Comparison of ENCODE assay signal across 9 cellular contexts in the genomic region with DNA sequence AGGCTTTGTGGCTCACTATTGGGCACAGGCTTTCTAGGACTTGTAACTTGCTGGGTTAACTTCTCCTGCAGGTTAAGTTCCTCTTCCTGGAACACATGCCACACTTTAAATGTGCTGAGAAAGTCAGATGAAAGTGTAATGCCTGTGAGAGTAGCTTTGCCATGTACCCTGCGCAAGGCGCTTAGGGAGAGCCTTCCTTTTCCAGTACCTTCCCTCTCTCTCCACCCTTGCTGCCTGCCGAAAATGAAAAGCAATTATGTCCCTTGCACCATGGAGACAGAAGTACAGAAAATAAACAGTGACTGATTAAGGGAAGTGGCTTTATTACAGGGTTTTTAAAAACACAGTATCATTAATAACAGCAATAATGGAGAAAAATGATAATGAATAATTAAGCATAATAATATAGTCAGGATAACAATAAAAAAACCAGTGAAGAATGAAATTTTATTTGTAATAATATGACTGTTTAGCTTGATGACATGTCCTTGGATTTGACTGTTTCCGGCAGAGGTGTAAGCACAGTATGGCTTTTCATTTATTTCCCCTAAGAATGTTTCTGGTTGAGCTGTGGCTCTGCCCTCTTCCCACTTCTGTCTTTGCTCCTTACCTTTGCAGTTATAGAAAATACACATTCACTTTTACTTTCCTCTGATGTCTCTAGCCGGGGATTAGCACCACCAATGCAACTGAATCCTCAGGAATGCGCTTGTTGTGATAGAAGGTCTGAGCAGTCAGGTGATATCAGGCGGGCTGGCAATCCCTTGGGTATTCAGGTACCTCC.
DNase-seq lines count a peak whose midpoint lies in the region; ATAC-seq and TF ChIP-seq lines count a peak whose summit lies in the region.
"Had no signal": no experiment of that assay in that cellular context is flagged by ENCODE, and none has a peak within 500 bp of the region (broad histone marks: within the 10 kb centered on the region; RNA-seq: fewer than 3 reads in every experiment).

No MANE protein-coding gene starts in this region.

- H3F3A ChIP-seq in neural progenitor cell (ENCODE audit: low read depth): no peaks in the 10 kb centered on the region

- H3K9ac ChIP-seq in endodermal cell (ENCODE audit: extremely low read depth, low read length, poor library complexity, severe bottlenecking): no peak overlapping the region
- H3K9ac ChIP-seq in neural progenitor cell: no peak overlapping the region

- H3K27me3 Mint-ChIP-seq in endodermal cell (ENCODE audit: insufficient read depth): peaks cover 13% of the 10 kb centered on the region
- peaks cover 4% of the 10 kb centered on the region for H3K27me3 Mint-ChIP-seq in neural progenitor cell (ENCODE audit: insufficient read depth, low read depth)
- peaks cover 13% of the 10 kb centered on the region for H3K27me3 Mint-ChIP-seq in activated CD8-positive, alpha-beta T cell treated with anti-CD3 and anti-CD28 coated beads for 36 hours
- peaks cover 0 to 5% of the 10 kb centered on the region in 2 donors for H3K27me3 Mint-ChIP-seq in CD8-positive, alpha-beta memory T cell
- H3K27me3 Mint-ChIP-seq: activated B cell treated with CpG ODN at 0.5 μM for 24 hours had no signal

- no peak overlapping the region for H3K27ac ChIP-seq in endodermal cell (ENCODE audit: low read depth, low read length)
- H3K27ac ChIP-seq in neural progenitor cell: no peak overlapping the region
- H3K27ac ChIP-seq in CD8-positive, alpha-beta memory T cell (ENCODE audit: low read depth, low read length): no peak overlapping the region

- 71 to 92% methylated on average over 4 to 7 of the region's 7 CpGs for WGBS in endodermal cell (ENCODE audit: insufficient coverage in 1 of 2, insufficient read length in 1 of 2), 2 experiments

- no peak for TF ChIP-seq CTCF in endodermal cell (conservative IDR thresholded peaks at IDR 0.05)
- TF ChIP-seq CTCF in neural progenitor cell (IDR thresholded peaks at IDR 0.05): no peak
- no peak for TF ChIP-seq CTCF in activated CD8-positive, alpha-beta T cell treated with anti-CD3 and anti-CD28 coated beads for 36 hours (IDR thresholded peaks at IDR 0.05)

- H3K9me3 ChIP-seq in endodermal cell (ENCODE audit: control insufficient read depth, low read length) (peaks cover 25% of the 10 kb centered on the region), neural progenitor cell (ENCODE audit: low read depth) (no peaks in the 10 kb centered on the region)
- H3K9me3 ChIP-seq in CD8-positive, alpha-beta memory T cell (ENCODE audit: low read length): no peaks in the 10 kb centered on the region

- H3K4me1 Mint-ChIP-seq in endodermal cell (peaks cover 19% of the 10 kb centered on the region), neural progenitor cell (peaks cover 13% of the 10 kb centered on the region)
- H3K4me1 Mint-ChIP-seq in activated CD8-positive, alpha-beta T cell treated with anti-CD3 and anti-CD28 coated beads for 36 hours (ENCODE audit: low read depth): no peaks in the 10 kb centered on the region
- no peaks in the 10 kb centered on the region for H3K4me1 Mint-ChIP-seq in CD8-positive, alpha-beta memory T cell

- H3K9me3 Mint-ChIP-seq in endodermal cell (peaks cover 2% of the 10 kb centered on the region), neural progenitor cell (peaks cover 27% of the 10 kb centered on the region)
- peaks cover 2% of the 10 kb centered on the region for H3K9me3 Mint-ChIP-seq in activated CD8-positive, alpha-beta T cell treated with anti-CD3 and anti-CD28 coated beads for 36 hours
- H3K9me3 Mint-ChIP-seq in CD8-positive, alpha-beta memory T cell: peaks cover 0 to 7% (median 0%) of the 10 kb centered on the region in 5 donors

- in situ Hi-C loops in KBM-7 (cut with MboI; ENCODE audit: low pct_unique_long_range_greater_than_20kb, low sequenced_read_pairs): no loop called here

- DNase-seq in KBM-7 (peak; percentile 61), endodermal cell (peak; percentile 83), neural progenitor cell (ENCODE audit: low spot score) (peak; percentile 50), foreskin melanocyte (no peak), NCI-H1105 (lab: John Stamatoyannopoulos, UW) (no peak)
- no peak for DNase-seq in activated CD8-positive, alpha-beta T cell treated with anti-CD3 and anti-CD28 coated beads for 36 hours
- DNase-seq in CD8-positive, alpha-beta memory T cell: no peak
- DNase-seq: activated B cell treated with CpG ODN at 0.5 μM for 24 hours had no signal

- peaks cover 3% of the 10 kb centered on the region for H3K4me1 ChIP-seq in endodermal cell (ENCODE audit: control insufficient read depth, insufficient read depth, low read length)
- peaks cover 13% of the 10 kb centered on the region for H3K4me1 ChIP-seq in neural progenitor cell
- no peaks in the 10 kb centered on the region for H3K4me1 ChIP-seq in CD8-positive, alpha-beta memory T cell (ENCODE audit: insufficient read depth, low read length)

- H3K36me3 ChIP-seq in endodermal cell (ENCODE audit: control insufficient read depth, insufficient read depth, low read length) (no peaks in the 10 kb centered on the region), neural progenitor cell (no peaks in the 10 kb centered on the region)
- no peaks in the 10 kb centered on the region for H3K36me3 ChIP-seq in CD8-positive, alpha-beta memory T cell (ENCODE audit: insufficient read depth, low read length)

- H3K27me3 ChIP-seq in endodermal cell (ENCODE audit: control insufficient read depth, insufficient read depth, low read length, poor library complexity, severe bottlenecking): no peaks in the 10 kb centered on the region
- no peaks in the 10 kb centered on the region for H3K27me3 ChIP-seq in neural progenitor cell
- no peaks in the 10 kb centered on the region for H3K27me3 ChIP-seq in CD8-positive, alpha-beta memory T cell (ENCODE audit: insufficient read depth, low read length, poor library complexity, severe bottlenecking)

- intact Hi-C loops in activated CD8-positive, alpha-beta T cell treated with anti-CD3 and anti-CD28 coated beads for 36 hours (cut with micrococcal nuclease): no loop called here

- peak; percentile 46 for ATAC-seq in GM19467 (IDR thresholded peaks at IDR 0.05; ENCODE audit: unreplicated experiment)
- no peak for ATAC-seq in activated CD8-positive, alpha-beta T cell treated with anti-CD3 and anti-CD28 coated beads for 36 hours

- no peaks in the 10 kb centered on the region for H4K20me1 ChIP-seq in neural progenitor cell (ENCODE audit: low read depth)

- H3K4me3 ChIP-seq in endodermal cell (ENCODE audit: low read length) (no peak overlapping the region), neural progenitor cell (no peak overlapping the region)
- no peak overlapping the region for H3K4me3 ChIP-seq in CD8-positive, alpha-beta memory T cell (ENCODE audit: low read length)

- POLR2A ChIA-PET in activated CD8-positive, alpha-beta T cell treated with anti-CD3 and anti-CD28 coated beads for 36 hours (lab: Charles Lee): no interaction called here
- POLR2A ChIA-PET in CD8-positive, alpha-beta memory T cell (lab: Charles Lee): no interaction called here

- H2AFZ ChIP-seq in neural progenitor cell (replicated peaks): no peak overlapping the region

- no peaks in the 10 kb centered on the region for H3K79me2 ChIP-seq in neural progenitor cell (ENCODE audit: low read depth)

- H3K4me3 Mint-ChIP-seq in endodermal cell (no peak overlapping the region), neural progenitor cell (no peak overlapping the region)
- no peak overlapping the region for H3K4me3 Mint-ChIP-seq in activated CD8-positive, alpha-beta T cell treated with anti-CD3 and anti-CD28 coated beads for 36 hours
- no peak overlapping the region for H3K4me3 Mint-ChIP-seq in CD8-positive, alpha-beta memory T cell
- H3K4me3 Mint-ChIP-seq: activated B cell treated with CpG ODN at 0.5 μM for 24 hours had no signal

- H3K27ac Mint-ChIP-seq in endodermal cell (no peak overlapping the region), neural progenitor cell (peak overlapping the region; percentile 42)
- H3K27ac Mint-ChIP-seq in activated CD8-positive, alpha-beta T cell treated with anti-CD3 and anti-CD28 coated beads for 36 hours: no peak overlapping the region
- no peak overlapping the region for H3K27ac Mint-ChIP-seq in CD8-positive, alpha-beta memory T cell
- H3K27ac Mint-ChIP-seq: activated B cell treated with CpG ODN at 0.5 μM for 24 hours had no signal

- H3K4me2 ChIP-seq in neural progenitor cell: peak overlapping the region; percentile 24

- no peaks in the 10 kb centered on the region for H3K36me3 Mint-ChIP-seq in endodermal cell (ENCODE audit: low read depth)
- H3K36me3 Mint-ChIP-seq in neural progenitor cell: no peaks in the 10 kb centered on the region
- H3K36me3 Mint-ChIP-seq in activated CD8-positive, alpha-beta T cell treated with anti-CD3 and anti-CD28 coated beads for 36 hours (ENCODE audit: low read depth): no peaks in the 10 kb centered on the region
- peaks cover 0 to 4% (median 0%) of the 10 kb centered on the region in 3 donors for H3K36me3 Mint-ChIP-seq in CD8-positive, alpha-beta memory T cell

- CTCF ChIA-PET in activated CD8-positive, alpha-beta T cell treated with anti-CD3 and anti-CD28 coated beads for 36 hours (lab: Charles Lee): no interaction called here
- CTCF ChIA-PET in CD8-positive, alpha-beta memory T cell (lab: Charles Lee): no interaction called here

Comparison
In these comparisons a context has a peak if more than half of its experiments do, and no peak if none do; other contexts are left out.
1. DNase-seq: peak in KBM-7 (single experiment), endodermal cell (single experiment) and neural progenitor cell (single experiment); none in activated CD8-positive, alpha-beta T cell treated with anti-CD3 and anti-CD28 coated beads for 36 hours (single experiment), CD8-positive, alpha-beta memory T cell (0 of 5), foreskin melanocyte (single experiment) and NCI-H1105 (single experiment).